Comparison of ENCODE assay signal across 12 cellular contexts in the genomic region with DNA sequence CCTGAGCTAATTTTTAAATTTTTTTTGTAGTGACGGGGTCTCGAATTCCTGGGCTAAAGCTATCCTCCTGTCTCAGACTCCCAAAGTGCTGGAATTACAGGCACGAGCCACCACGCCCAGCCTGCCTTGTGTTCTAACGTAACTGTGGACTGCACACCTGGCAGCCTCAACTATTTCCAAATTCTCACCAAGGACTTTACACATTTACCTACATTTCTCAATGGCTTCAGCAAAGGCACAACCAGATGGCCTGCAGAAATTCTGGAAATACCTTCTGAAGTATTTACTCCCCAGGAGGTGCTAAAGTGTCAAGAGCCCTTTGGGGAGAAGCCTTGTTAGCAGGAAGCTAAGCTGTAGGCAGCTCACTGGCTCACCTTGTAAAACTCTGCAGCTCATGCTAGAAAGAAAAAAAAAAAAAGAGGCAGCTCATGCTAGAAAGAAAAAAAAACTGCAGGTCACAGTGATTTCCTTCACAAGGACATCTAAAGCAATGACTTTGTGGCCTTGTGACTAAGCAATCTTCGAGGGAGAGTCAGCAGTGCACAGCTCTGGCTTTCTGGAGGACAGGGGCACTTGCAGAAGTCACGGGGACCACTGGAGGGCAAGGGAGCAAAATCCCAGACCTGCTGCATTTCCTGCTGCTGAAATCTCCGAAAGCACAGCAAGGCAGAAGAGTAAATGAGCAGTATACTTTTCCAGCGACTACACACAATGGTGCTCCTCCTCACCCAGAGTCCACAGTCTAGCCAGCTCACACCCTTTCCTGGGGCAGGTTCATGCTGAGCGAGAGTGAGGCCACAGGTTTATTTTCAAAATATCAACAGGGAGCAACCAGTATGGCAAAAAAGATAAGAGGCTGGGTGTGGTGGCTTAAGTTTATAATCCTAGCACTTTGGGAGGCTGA. TPM values are rescaled to one million over a fixed set of nuclear protein-coding genes. Genes with fewer than 3 reads are reported as not detected.
DNase-seq lines count a peak whose midpoint lies in the region; ATAC-seq and TF ChIP-seq lines count a peak whose summit lies in the region.
"Had no signal": no experiment of that assay in that cellular context is flagged by ENCODE, and none has a peak within 500 bp of the region (broad histone marks: within the 10 kb centered on the region; RNA-seq: fewer than 3 reads in every experiment).

No MANE protein-coding gene starts in this region.

- TF ChIP-seq POLR2A in thyroid gland (IDR thresholded peaks at IDR 0.05), result peak in 1 of 2 donors; percentile 19

- no peaks in the 10 kb centered on the region for H3K36me3 ChIP-seq in thyroid gland
- H3K36me3 ChIP-seq: esophagus muscularis mucosa had no signal

- WGBS in thyroid gland, 2 donors, result 50 to 68% methylated on average over 10 of the region's 10 CpGs

- H3K4me1 ChIP-seq in thyroid gland, result peaks cover 9 to 16% of the 10 kb centered on the region in 2 donors

- no peak for TF ChIP-seq CTCF in VCaP (conservative IDR thresholded peaks at IDR 0.05)
- TF ChIP-seq CTCF in thyroid gland (IDR thresholded peaks at IDR 0.05), result peak in 5 of 6 experiments; percentile 20 to 54 (median 33)

- no peak overlapping the region for H3K4me3 ChIP-seq in thyroid gland (replicated peaks in 1 of 3)
- H3K4me3 ChIP-seq: esophagus muscularis mucosa had no signal

- peak; percentile 1 for DNase-seq in NCI-H510A treated with DMSO at 0.1 percent for 48 hours (lab: John Stamatoyannopoulos, UW)
- DNase-seq in NCI-H510A (lab: John Stamatoyannopoulos, UW), result no peak
- DNase-seq in left colon, result peak; percentile 62 to 83
- DNase-seq in thyroid gland, result peak; percentile 83 to 85
- no peak for DNase-seq in NCI-H226
- DNase-seq: activated CD4-positive, alpha-beta T cell treated with anti-CD3 and anti-CD28 coated beads for 1 hour; activated naive CD4-positive, alpha-beta T cell treated with anti-CD3 and anti-CD28 coated beads, Interleukin-2, amount 50 U/mL, for 16 hours; naive thymus-derived CD8-positive, alpha-beta T cell had no signal

- H3K27me3 ChIP-seq in thyroid gland, result no peaks in the 10 kb centered on the region
- H3K27me3 ChIP-seq: esophagus muscularis mucosa had no signal

- ATAC-seq in left colon (peak; percentile 94), GM21390 (IDR thresholded peaks at IDR 0.05; ENCODE audit: unreplicated experiment) (no peak), GM19035 (IDR thresholded peaks at IDR 0.05; ENCODE audit: unreplicated experiment) (no peak)
- ATAC-seq: naive thymus-derived CD8-positive, alpha-beta T cell had no signal

- no peaks in the 10 kb centered on the region for H3K9me3 ChIP-seq in thyroid gland
- H3K9me3 ChIP-seq: esophagus muscularis mucosa had no signal

- H3K27ac ChIP-seq in VCaP (peak overlapping the region; percentile 26), thyroid gland (peak overlapping the region; percentile 72 to 93 (median 87))
- H3K27ac ChIP-seq: esophagus muscularis mucosa had no signal

- intact Hi-C loops in left colon (cut with DNase I, micrococcal nuclease), result no loop called here
- intact Hi-C loops in thyroid gland (cut with DNase I), result no loop called here

RNA-seq across cellular contexts. Expression of a gene that starts 40.4 kb away (rescaled TPM):
- total RNA-seq in left colon (10 to 100 TPM; 67.2 to 70.9 TPM), thyroid gland (10 to 100 TPM; 15.3 to 28.2 (median 19.8) TPM)

Comparison
In these comparisons a context has a peak if more than half of its experiments do, and no peak if none do; other contexts are left out.
1. DNase-seq: peak in NCI-H510A treated with DMSO at 0.1 percent for 48 hours (single experiment), left colon (2 of 2) and thyroid gland (2 of 2); none in NCI-H510A (single experiment) and NCI-H226 (single experiment).